In genomic region chr17:77331161-77331864, GRCh38 we compare ENCODE assay signal across 8 cellular contexts.
DNase-seq lines count a peak whose midpoint lies in the region; ATAC-seq and TF ChIP-seq lines count a peak whose summit lies in the region.

No MANE protein-coding gene starts in this region.

- H3K9me3 ChIP-seq in OCI-LY7 (ENCODE audit: low read length) (peaks cover 6% of the 10 kb centered on the region; the same call in 1 of the 2 replicates), esophagus muscularis mucosa (no peaks in the 10 kb centered on the region)

- no TSS peak for BruUV-seq in OCI-LY7 (replicated peaks; lab: Mats Ljungman, UMichigan)

- DNase-seq in DMS153 (lab: John Stamatoyannopoulos, UW) = peak; percentile 68
- peak; percentile 93 for DNase-seq in KBM-7
- peak; percentile 98 for DNase-seq in OCI-LY7 (ENCODE audit: low spot score)
- peak; percentile 92 for DNase-seq in activated T-cell treated with anti-CD3 and anti-CD28 coated beads for 48 hours (ENCODE audit: low read depth)
- peak; percentile 99 for DNase-seq in esophagus muscularis mucosa (ENCODE audit: extremely low spot score)
- DNase-seq in naive thymus-derived CD8-positive, alpha-beta T cell = peak; percentile 88 to 97 (median 95)
- DNase-seq in stimulated activated naive B cell treated with anti-CD40 and anti-IgM and Interleukin-4, amounts not matched to agents 10 μg/mL and 1 μg/mL and 100 μg/mL, for 72 hours = peak; percentile 86

- H3K9me2 ChIP-seq in OCI-LY7 (ENCODE audit: insufficient read depth, low read length) = no peaks in the 10 kb centered on the region

- in situ Hi-C loops in KBM-7 (cut with MboI; ENCODE audit: low pct_unique_long_range_greater_than_20kb, low sequenced_read_pairs) = no loop called here

- H3K4me1 Mint-ChIP-seq in naive thymus-derived CD8-positive, alpha-beta T cell = peaks cover 23 to 53% (median 47%) of the 10 kb centered on the region in 4 donors
- H3K4me1 Mint-ChIP-seq in stimulated activated naive B cell treated with anti-CD40 and anti-IgM and Interleukin-4, amounts not matched to agents 10 μg/mL and 1 μg/mL and 100 μg/mL, for 72 hours = peaks cover 54 to 71% of the 10 kb centered on the region in 2 donors

- no peaks in the 10 kb centered on the region for H3K27me3 ChIP-seq in esophagus muscularis mucosa

- H3K4me2 ChIP-seq in OCI-LY7 (ENCODE audit: low read length) = peak overlapping the region; percentile 89

- H3K9me3 Mint-ChIP-seq in naive thymus-derived CD8-positive, alpha-beta T cell = peaks cover 0 to 5% (median 0%) of the 10 kb centered on the region in 9 donors
- H3K9me3 Mint-ChIP-seq in stimulated activated naive B cell treated with anti-CD40 and anti-IgM and Interleukin-4, amounts not matched to agents 10 μg/mL and 1 μg/mL and 100 μg/mL, for 72 hours = no peaks in the 10 kb centered on the region

- no peak overlapping the region; the same call in 1 of the 2 replicates for H2AFZ ChIP-seq in OCI-LY7 (ENCODE audit: low read length)

- H4K20me1 ChIP-seq in OCI-LY7 (ENCODE audit: insufficient read depth, low read length) = no peaks in the 10 kb centered on the region

- 8% methylated on average over 23 of the region's 24 CpGs for WGBS in esophagus muscularis mucosa

- CTCF ChIA-PET in OCI-LY7 (lab: Charles Lee; ENCODE audit: unreplicated experiment) = interaction anchor here (0.8 to 3.1 kb wide), 4 partner anchors 69 to 102 kb away, joined by 3 to 11 read pairs (median 4); no protein-coding TSS in a partner anchor

- no peak for TF ChIP-seq POLR2A in esophagus muscularis mucosa (IDR thresholded peaks at IDR 0.05; ENCODE audit: low read depth)

- H3K4me1 ChIP-seq in OCI-LY7 (ENCODE audit: insufficient read depth, low read length, poor library complexity, severe bottlenecking) (peaks cover 86% of the 10 kb centered on the region), esophagus muscularis mucosa (peaks cover 13 to 54% (median 31%) of the 10 kb centered on the region in 4 donors)

- peak overlapping the region; percentile 62 for H3K4me3 ChIP-seq in OCI-LY7 (ENCODE audit: low read depth, low read length, poor library complexity, severe bottlenecking)
- H3K4me3 ChIP-seq in esophagus muscularis mucosa = peak overlapping the region; percentile 32 to 47 (median 36)

- H3K4me3 Mint-ChIP-seq in naive thymus-derived CD8-positive, alpha-beta T cell = peak overlapping the region; percentile 71 to 90 (median 84)
- peak overlapping the region; percentile 86 to 87 for H3K4me3 Mint-ChIP-seq in stimulated activated naive B cell treated with anti-CD40 and anti-IgM and Interleukin-4, amounts not matched to agents 10 μg/mL and 1 μg/mL and 100 μg/mL, for 72 hours

- H3K27ac Mint-ChIP-seq in naive thymus-derived CD8-positive, alpha-beta T cell = peak overlapping the region; percentile 84 to 97 (median 91)
- peak overlapping the region; percentile 96 for H3K27ac Mint-ChIP-seq in stimulated activated naive B cell treated with anti-CD40 and anti-IgM and Interleukin-4, amounts not matched to agents 10 μg/mL and 1 μg/mL and 100 μg/mL, for 72 hours

- intact Hi-C loops in OCI-LY7 (cut with micrococcal nuclease; ENCODE audit: unreplicated experiment) (loop anchor here (1.0 to 5.0 kb wide), 6 partner anchors 43 to 164 kb away; no protein-coding TSS in a partner anchor), esophagus muscularis mucosa (cut with DNase I) (loop anchor here (1.0 to 5.0 kb wide), 3 partner anchors 36 to 164 kb away; no protein-coding TSS in a partner anchor)

- H3K27me3 Mint-ChIP-seq in naive thymus-derived CD8-positive, alpha-beta T cell = peaks cover 0 to 2% (median 0%) of the 10 kb centered on the region in 5 donors
- no peaks in the 10 kb centered on the region for H3K27me3 Mint-ChIP-seq in stimulated activated naive B cell treated with anti-CD40 and anti-IgM and Interleukin-4, amounts not matched to agents 10 μg/mL and 1 μg/mL and 100 μg/mL, for 72 hours

- H3K36me3 ChIP-seq in OCI-LY7 (ENCODE audit: insufficient read depth, low read length) = peaks cover 5% of the 10 kb centered on the region; the same call in 1 of the 2 replicates
- no peaks in the 10 kb centered on the region for H3K36me3 ChIP-seq in esophagus muscularis mucosa

- TF ChIP-seq CTCF in OCI-LY7 (conservative IDR thresholded peaks at IDR 0.05; ENCODE audit: low read length) (peak; percentile 99), esophagus muscularis mucosa (IDR thresholded peaks at IDR 0.05) (peak; percentile 96 to 98 (median 98))

- H3K79me2 ChIP-seq in OCI-LY7 (ENCODE audit: insufficient read depth, low read depth, low read length) = peaks cover 23% of the 10 kb centered on the region; the same call in 1 of the 2 replicates

- H3K27ac ChIP-seq in OCI-LY7 (ENCODE audit: low read depth, low read length, poor library complexity, severe bottlenecking) = peak overlapping the region; percentile 92
- H3K27ac ChIP-seq in esophagus muscularis mucosa (replicated peaks in 1 of 4) = peak overlapping the region; percentile 57 to 78 (median 68)

- no peak for TF ChIP-seq EP300 in esophagus muscularis mucosa (IDR thresholded peaks at IDR 0.05)

- no peaks in the 10 kb centered on the region for H3K36me3 Mint-ChIP-seq in naive thymus-derived CD8-positive, alpha-beta T cell
- H3K36me3 Mint-ChIP-seq in stimulated activated naive B cell treated with anti-CD40 and anti-IgM and Interleukin-4, amounts not matched to agents 10 μg/mL and 1 μg/mL and 100 μg/mL, for 72 hours = peaks cover 1 to 18% of the 10 kb centered on the region in 2 donors

- POLR2A ChIA-PET in OCI-LY7 (lab: Charles Lee) = interaction anchor here (0.5 to 1.7 kb wide), 7 partner anchors 17 to 163 kb away, joined by 3 to 6 read pairs (median 4); no protein-coding TSS in a partner anchor
- POLR2A ChIA-PET in naive thymus-derived CD8-positive, alpha-beta T cell (lab: Charles Lee) = interaction anchor here (0.6 to 6.2 kb wide), 32 partner anchors 11 to 368 kb away, joined by 3 to 164 read pairs (median 7); no protein-coding TSS in a partner anchor

- ATAC-seq in GM21529 (IDR thresholded peaks at IDR 0.05; ENCODE audit: unreplicated experiment) = peak; percentile 76
- peak; percentile 80 to 89 for ATAC-seq in naive thymus-derived CD8-positive, alpha-beta T cell
- peak; percentile 93 to 95 for ATAC-seq in stimulated activated naive B cell treated with anti-CD40 and anti-IgM and Interleukin-4, amounts not matched to agents 10 μg/mL and 1 μg/mL and 100 μg/mL, for 72 hours (replicated peaks)

Comparison
In these comparisons a context has a peak if more than half of its experiments do, and no peak if none do; other contexts are left out.
1. Peak in every context shown above with its lines: DNase-seq, ATAC-seq, H3K4me3 ChIP-seq and H3K27ac ChIP-seq.